Comparison of ENCODE assay signal across 29 cellular contexts in genomic region chr10:69073731-69074130, GRCh38. TPM values are rescaled to one million over a fixed set of nuclear protein-coding genes. Genes with fewer than 3 reads are reported as not detected.
DNase-seq lines count a peak whose midpoint lies in the region; ATAC-seq, FAIRE-seq and TF ChIP-seq lines count a peak whose summit lies in the region.
"Had no signal": no experiment of that assay in that cellular context is flagged by ENCODE, and none has a peak within 500 bp of the region (broad histone marks: within the 10 kb centered on the region; RNA-seq: fewer than 3 reads in every experiment).

No MANE protein-coding gene starts in this region.

- 34% methylated on average over 4 of the region's 5 CpGs for WGBS in K562 (ENCODE audit: insufficient coverage, low coverage, missing lambda C conversion rate)

- no peak overlapping the region for H3K4me3 Mint-ChIP-seq in CD4-positive, alpha-beta memory T cell
- H3K4me3 Mint-ChIP-seq: CD4-positive, CD25-positive, alpha-beta regulatory T cell; IgD-negative memory B cell; T-cell; T-helper 2 cell treated with Interferon-gamma antibody and Interleukin-4, amounts not matched to agents 5 μg/mL and 100 μg/mL, for 36 hours had no signal

- BruUV-seq in K562 (replicated peaks; lab: Mats Ljungman, UMichigan), result no TSS peak

- H4K20me1 ChIP-seq in K562 (replicated peaks; ENCODE audit: control insufficient read depth, insufficient read depth, low read length), result no peaks in the 10 kb centered on the region

- peaks cover 5 to 28% of the 10 kb centered on the region in 2 experiments for H3K4me1 ChIP-seq in K562 (replicated peaks in 1 of 2; ENCODE audit: control insufficient read depth in 2 of 2, insufficient read depth in 2 of 2, low read length in 2 of 2)
- H3K4me1 ChIP-seq in CD4-positive, alpha-beta memory T cell (ENCODE audit: insufficient read depth, low read length), result peaks cover 8% of the 10 kb centered on the region

- H3K9ac ChIP-seq in K562 (ENCODE audit: insufficient read depth in 1 of 2, low read depth in 2 of 2, low read length in 2 of 2), result no peak overlapping the region

- peak overlapping the region; percentile 61; the same call in 1 of the 2 replicates for H2AFZ ChIP-seq in K562 (ENCODE audit: low read depth, low read length)
- H2AFZ ChIP-seq: PC-9 had no signal

- no peak for TF ChIP-seq CTCF in K562 (IDR thresholded peaks at IDR 0.05 in 2 of 3, conservative IDR thresholded peaks at IDR 0.05 in 1 of 3; ENCODE audit: insufficient read depth in 2 of 3, low read depth in 1 of 3, low read length in 3 of 3)

- no peak overlapping the region for H3K27ac Mint-ChIP-seq in CD4-positive, alpha-beta memory T cell
- H3K27ac Mint-ChIP-seq: T-cell had no signal

- TF ChIP-seq RAD21 in K562 (CRISPR knock-in tag; conservative IDR thresholded peaks at IDR 0.05 in 1 of 2, IDR thresholded peaks at IDR 0.05 in 1 of 2), result no peak

- no peak overlapping the region for H3K27ac ChIP-seq in K562 (ENCODE audit: extremely low read depth, low read depth, low read length)
- H3K27ac ChIP-seq in CD4-positive, alpha-beta memory T cell (ENCODE audit: low read depth, low read length), result no peak overlapping the region
- H3K27ac ChIP-seq: PC-9 had no signal

- ATAC-seq in K562 (no peak), HG03097 (IDR thresholded peaks at IDR 0.05; ENCODE audit: low FRiP score, unreplicated experiment) (no peak), left lobe of liver (no peak)
- ATAC-seq: T-cell had no signal

- no peaks in the 10 kb centered on the region for H3K9me1 ChIP-seq in K562 (ENCODE audit: control insufficient read depth, insufficient read depth, low read length)

- no peak for TF ChIP-seq POLR2A in K562 (conservative IDR thresholded peaks at IDR 0.05)

- no peak overlapping the region for H3K4me2 ChIP-seq in K562 (ENCODE audit: insufficient read depth, low read length)
- H3K4me2 ChIP-seq: PC-9 had no signal

- H3K27me3 ChIP-seq in K562 (ENCODE audit: control insufficient read depth in 2 of 2, insufficient read depth in 2 of 2, low read length in 2 of 2), result no peaks in the 10 kb centered on the region
- no peaks in the 10 kb centered on the region for H3K27me3 ChIP-seq in CD4-positive, alpha-beta memory T cell (ENCODE audit: insufficient read depth, low read length)

- DNase-seq in AML-193 (lab: John Stamatoyannopoulos, UW) (peak; percentile 82 to 83), GM19239 (ENCODE audit: insufficient read length, low spot score) (no peak), NOMO-1 (lab: John Stamatoyannopoulos, UW; ENCODE audit: unreplicated experiment in 2 of 2) (peak; percentile 68 to 81), K562 (ENCODE audit: extremely low read depth in 1 of 4, low spot score in 3 of 4) (no peak), iPS-NIHi7 (ENCODE audit: extremely low spot score) (no peak), left lobe of liver (ENCODE audit: low spot score) (no peak)
- DNase-seq in CD4-positive, alpha-beta memory T cell, result no peak
- DNase-seq: CD4-positive, CD25-positive, alpha-beta regulatory T cell; COR-L47; DMS79; GOT3; HCEC 1CT; Karpas-422; NCI-H1105; NCI-H146; NCI-H2081; NCI-H2171; NCI-H345; NCI-H524; NCI-H774; NK-92 treated with Interleukin-12 subunit alpha and Interleukin-12 subunit beta, amount 100 ng/mL, for 24 hours; PC-9; RPMI8226; SHP77; T-cell had no signal

- H3K4me3 ChIP-seq in K562, result no peak overlapping the region
- no peak overlapping the region for H3K4me3 ChIP-seq in CD4-positive, alpha-beta memory T cell (ENCODE audit: low read length in 2 of 2)
- H3K4me3 ChIP-seq: PC-9 had no signal

- H3K9me3 ChIP-seq in K562 (replicated peaks; ENCODE audit: control insufficient read depth, insufficient read depth, low read depth, low read length), result no peaks in the 10 kb centered on the region
- H3K9me3 ChIP-seq in CD4-positive, alpha-beta memory T cell (ENCODE audit: control insufficient read depth in 1 of 2, low read length in 2 of 2), result no peaks in the 10 kb centered on the region

- no peaks in the 10 kb centered on the region for H3K79me2 ChIP-seq in K562 (ENCODE audit: control insufficient read depth, insufficient read depth, low read length)

- CTCF ChIA-PET in K562 (lab: Yijun Ruan, JAX; ENCODE audit: low intra/inter-chr PET ratio), result no interaction called here
- CTCF ChIA-PET in CD4-positive, alpha-beta memory T cell (lab: Charles Lee; ENCODE audit: partially characterized antibody), result interaction anchor here (0.9 kb wide), 1 partner anchor 30 kb away, joined by 3 read pairs; no protein-coding TSS in a partner anchor

- intact Hi-C loops in K562 (cut with micrococcal nuclease), result no loop called here
- intact Hi-C loops in CD4-positive, alpha-beta memory T cell (cut with micrococcal nuclease), result no loop called here

- peak; percentile 23 for FAIRE-seq in GM19239 (lab: Jason Lieb, UNC)
- no peak for FAIRE-seq in K562 (lab: Jason Lieb, UNC)
- FAIRE-seq: GM12891 had no signal

- POLR2A ChIA-PET in K562 (lab: Yijun Ruan, JAX), result interaction anchor here (1.1 to 1.4 kb wide), 2 partner anchors 14 to 55 kb away, joined by 4 to 5 read pairs; partner anchors contain the start of gene SRGN
- POLR2A ChIA-PET in CD4-positive, alpha-beta memory T cell (lab: Charles Lee; ENCODE audit: partially characterized antibody), result interaction anchor here (2.0 kb wide), 1 partner anchor 11 kb away, joined by 6 read pairs; no protein-coding TSS in a partner anchor

- peaks cover 2 to 9% (median 9%) of the 10 kb centered on the region in 4 donors for H3K4me1 Mint-ChIP-seq in CD4-positive, alpha-beta memory T cell

- in situ Hi-C loops in K562 (cut with MboI), result no loop called here

- H3K27me3 Mint-ChIP-seq in CD4-positive, alpha-beta memory T cell, result no peaks in the 10 kb centered on the region
- H3K27me3 Mint-ChIP-seq: CD4-positive, CD25-positive, alpha-beta regulatory T cell; T-cell had no signal

- H3K36me3 ChIP-seq in K562 (ENCODE audit: control insufficient read depth, insufficient read depth, low read length), result no peaks in the 10 kb centered on the region
- H3K36me3 ChIP-seq in CD4-positive, alpha-beta memory T cell (ENCODE audit: insufficient read depth, low read length), result no peaks in the 10 kb centered on the region

- no peak for TF ChIP-seq EP300 in K562 (IDR thresholded peaks at IDR 0.05; ENCODE audit: low read length)

- no peaks in the 10 kb centered on the region for H3K36me3 Mint-ChIP-seq in CD4-positive, alpha-beta memory T cell
- H3K36me3 Mint-ChIP-seq: CD4-positive, CD25-positive, alpha-beta regulatory T cell; IgD-negative memory B cell; T-cell had no signal

- H3K9me3 Mint-ChIP-seq in CD4-positive, alpha-beta memory T cell, result peaks cover 0 to 1% (median 0%) of the 10 kb centered on the region in 8 donors
- H3K9me3 Mint-ChIP-seq: CD4-positive, CD25-positive, alpha-beta regulatory T cell; IgD-negative memory B cell; T-cell; T-helper 2 cell treated with Interferon-gamma antibody and Interleukin-4, amounts not matched to agents 5 μg/mL and 100 μg/mL, for 36 hours had no signal

TF ChIP-seq in K562, 482 proteins besides CTCF, POLR2A, EP300 and RAD21 (continues in another document):
- no peak for TF ChIP-seq HEY1 (CRISPR knock-in tag; IDR thresholded peaks at IDR 0.05; ENCODE audit: borderline replicate concordance)

RNA-seq across cellular contexts. Expression of gene SRGN, which starts 14.2 kb away (rescaled TPM):
- total RNA-seq in K562 (2011; cell fraction: chromatin; rRNA removed; ENCODE audit: low replicate concordance), result 88.1 and 137 TPM in 2 replicates
- total RNA-seq in K562 (2011; cell fraction: nucleolus; rRNA removed), result 154 and 205 TPM in 2 replicates
- total RNA-seq in K562 (2011; cell fraction: nucleoplasm; rRNA removed), result 184 and 200 TPM in 2 replicates
- total RNA-seq in K562 (2014; rRNA removed), result 147 and 180 TPM in 2 replicates
- total RNA-seq in K562 (2014; rRNA removed; fragmentation: Illumina TruSeq; extraction: Trizol), result 256 and 289 TPM in 2 replicates
- 149 and 165 TPM in 2 replicates for total RNA-seq in K562 (2015; rRNA removed; fragmentation: Illumina TruSeq; extraction: Trizol)
- total RNA-seq in K562 (2021), result 173 and 193 TPM in 2 replicates
- 124 and 136 TPM in 2 replicates for polyA plus RNA-seq in K562 (2011; rRNA removed)
- polyA plus RNA-seq in K562 (2011; cell fraction: cytosol; rRNA removed), result 61.8 and 105 TPM in 2 replicates
- 20.2 and 32.5 TPM in 2 replicates for polyA plus RNA-seq in K562 (2011; cell fraction: nucleus; rRNA removed)
- polyA plus RNA-seq in K562 (2012), result 208 and 216 TPM in 2 replicates
- polyA plus RNA-seq in K562 (2014; fragmentation: Illumina TruSeq; extraction: Trizol), result 259 and 284 TPM in 2 replicates
- 100 to 1,000 TPM; 275 to 304 TPM for polyA plus RNA-seq in K562 (2014; fragmentation: Nextera tagmentation; extraction: Ambion mirVana)
- polyA plus RNA-seq in K562 (2014; rRNA removed), result 169 and 189 TPM in 2 replicates
- 80.5 and 89.5 TPM in 2 replicates for polyA minus RNA-seq in K562 (2011; rRNA and poly(A)+ RNA removed)
- 42.2 and 44.1 TPM in 2 replicates for polyA minus RNA-seq in K562 (2011; cell fraction: cytosol; rRNA and poly(A)+ RNA removed)
- 5.8 and 12.2 TPM in 2 replicates for polyA minus RNA-seq in K562 (2011; cell fraction: nucleus; rRNA and poly(A)+ RNA removed)
- total RNA-seq in CD4-positive, alpha-beta memory T cell, result 100 to 1,000 TPM; 122 to 133 TPM
- 100 to 1,000 TPM; 168 to 298 TPM for polyA plus RNA-seq in CD4-positive, alpha-beta memory T cell
- 29.1 TPM for total RNA-seq in left lobe of liver

RNA-seq across cellular contexts. Expression of gene VPS26A, which starts 50.2 kb away (rescaled TPM):
- total RNA-seq in K562 (2011; cell fraction: chromatin; rRNA removed; ENCODE audit: low replicate concordance), result 5.9 and 44.1 TPM in 2 replicates
- total RNA-seq in K562 (2011; cell fraction: nucleolus; rRNA removed), result 3.3 and 5.4 TPM in 2 replicates
- 12.9 and 27.5 TPM in 2 replicates for total RNA-seq in K562 (2011; cell fraction: nucleoplasm; rRNA removed)
- total RNA-seq in K562 (2014; rRNA removed), result 41.7 and 47.1 TPM in 2 replicates
- total RNA-seq in K562 (2014; rRNA removed; fragmentation: Illumina TruSeq; extraction: Trizol), result 61.6 and 78.9 TPM in 2 replicates
- total RNA-seq in K562 (2015; rRNA removed; fragmentation: Illumina TruSeq; extraction: Trizol), result 52.7 and 58.7 TPM in 2 replicates
- 80.9 and 83.1 TPM in 2 replicates for total RNA-seq in K562 (2021)
- polyA plus RNA-seq in K562 (2011; rRNA removed), result 36.9 and 64.0 TPM in 2 replicates
- polyA plus RNA-seq in K562 (2011; cell fraction: cytosol; rRNA removed), result 4.7 and 13.5 TPM in 2 replicates
- 4.1 and 7.3 TPM in 2 replicates for polyA plus RNA-seq in K562 (2011; cell fraction: nucleus; rRNA removed)
- 70.0 and 81.1 TPM in 2 replicates for polyA plus RNA-seq in K562 (2012)
- 81.9 and 85.9 TPM in 2 replicates for polyA plus RNA-seq in K562 (2014; fragmentation: Illumina TruSeq; extraction: Trizol)
- polyA plus RNA-seq in K562 (2014; fragmentation: Nextera tagmentation; extraction: Ambion mirVana), result 100 to 1,000 TPM; 117 to 137 TPM
- 63.2 and 69.3 TPM in 2 replicates for polyA plus RNA-seq in K562 (2014; rRNA removed)
- 40.8 and 41.4 TPM in 2 replicates for polyA minus RNA-seq in K562 (2011; rRNA and poly(A)+ RNA removed)
- 18.8 and 21.5 TPM in 2 replicates for polyA minus RNA-seq in K562 (2011; cell fraction: cytosol; rRNA and poly(A)+ RNA removed)
- polyA minus RNA-seq in K562 (2011; cell fraction: nucleus; rRNA and poly(A)+ RNA removed), result 2.8 and 6.4 TPM in 2 replicates
- total RNA-seq in CD4-positive, alpha-beta memory T cell, result 10 to 100 TPM; 31.7 to 35.9 TPM
- polyA plus RNA-seq in CD4-positive, alpha-beta memory T cell, result 10 to 100 TPM; 34.7 to 37.4 TPM
- 15.1 TPM for total RNA-seq in left lobe of liver

Comparison
In these comparisons a context has a peak if more than half of its experiments do, and no peak if none do; other contexts are left out.
1. DNase-seq: peak in AML-193 (2 of 2) and NOMO-1 (2 of 2); none in GM19239 (single experiment), K562 (0 of 4), CD4-positive, alpha-beta memory T cell (0 of 5), iPS-NIHi7 (single experiment) and left lobe of liver (single experiment).